ENCODE assay signal across 1 cellular context in the genomic region with DNA sequence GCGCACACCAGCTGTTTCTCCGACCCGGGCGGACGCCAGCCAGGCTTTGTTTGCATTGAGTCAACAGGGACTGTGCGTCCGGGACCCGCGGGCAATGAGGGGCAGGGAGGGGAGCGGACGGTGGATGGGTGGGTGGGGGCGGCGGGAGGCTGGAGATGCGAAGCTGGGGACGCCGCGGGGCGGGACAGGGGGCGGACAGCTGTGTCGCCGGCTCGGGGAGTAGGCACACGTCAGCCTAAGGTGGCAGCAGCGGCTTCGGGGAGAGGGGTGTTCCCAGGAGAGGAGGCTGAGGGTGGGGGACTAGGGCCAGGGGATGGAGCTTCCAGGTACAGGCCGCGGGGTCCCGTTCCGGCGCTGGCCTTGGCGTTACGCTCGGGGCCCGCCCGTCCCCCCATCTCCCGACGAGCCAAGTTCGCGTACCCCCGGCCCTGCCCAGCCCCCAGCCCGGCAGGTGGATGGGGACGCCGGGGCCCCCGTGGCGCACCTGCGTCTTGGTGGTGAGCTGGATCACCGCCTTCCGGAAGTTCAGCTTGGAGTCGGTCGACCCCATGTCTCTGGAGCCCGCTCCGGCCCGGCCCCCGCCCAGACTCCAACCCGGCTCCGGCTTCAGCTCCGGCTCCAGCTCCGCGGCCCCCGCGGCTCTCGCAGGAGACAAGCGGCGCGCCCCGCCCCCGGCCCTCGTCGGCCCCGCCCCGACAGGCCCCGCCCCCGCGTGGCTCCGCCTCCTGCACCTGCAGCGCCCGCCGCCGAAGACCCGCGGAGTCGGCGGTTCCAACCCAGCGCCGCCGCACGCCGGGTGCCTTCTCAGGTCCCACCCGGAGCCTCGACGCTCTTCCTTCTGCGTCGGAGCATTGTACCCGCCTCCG.
A peak's percentile ranks its signal among the peaks of the same experiment; 100 is the strongest.
TF ChIP-seq lines count a peak whose summit lies in the region.

A gene with protein sequence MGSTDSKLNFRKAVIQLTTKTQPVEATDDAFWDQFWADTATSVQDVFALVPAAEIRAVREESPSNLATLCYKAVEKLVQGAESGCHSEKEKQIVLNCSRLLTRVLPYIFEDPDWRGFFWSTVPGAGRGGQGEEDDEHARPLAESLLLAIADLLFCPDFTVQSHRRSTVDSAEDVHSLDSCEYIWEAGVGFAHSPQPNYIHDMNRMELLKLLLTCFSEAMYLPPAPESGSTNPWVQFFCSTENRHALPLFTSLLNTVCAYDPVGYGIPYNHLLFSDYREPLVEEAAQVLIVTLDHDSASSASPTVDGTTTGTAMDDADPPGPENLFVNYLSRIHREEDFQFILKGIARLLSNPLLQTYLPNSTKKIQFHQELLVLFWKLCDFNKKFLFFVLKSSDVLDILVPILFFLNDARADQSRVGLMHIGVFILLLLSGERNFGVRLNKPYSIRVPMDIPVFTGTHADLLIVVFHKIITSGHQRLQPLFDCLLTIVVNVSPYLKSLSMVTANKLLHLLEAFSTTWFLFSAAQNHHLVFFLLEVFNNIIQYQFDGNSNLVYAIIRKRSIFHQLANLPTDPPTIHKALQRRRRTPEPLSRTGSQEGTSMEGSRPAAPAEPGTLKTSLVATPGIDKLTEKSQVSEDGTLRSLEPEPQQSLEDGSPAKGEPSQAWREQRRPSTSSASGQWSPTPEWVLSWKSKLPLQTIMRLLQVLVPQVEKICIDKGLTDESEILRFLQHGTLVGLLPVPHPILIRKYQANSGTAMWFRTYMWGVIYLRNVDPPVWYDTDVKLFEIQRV (minus strand): TSS at position 653 of the 866 bp plus-strand sequence. CDS start 103 bp downstream, at position 550.

TF ChIP-seq in HEK293, 187 proteins besides CTCF, POLR2A, EP300 and RAD21 (continued from another document and continues in another):
- TF ChIP-seq, protein P1, sequence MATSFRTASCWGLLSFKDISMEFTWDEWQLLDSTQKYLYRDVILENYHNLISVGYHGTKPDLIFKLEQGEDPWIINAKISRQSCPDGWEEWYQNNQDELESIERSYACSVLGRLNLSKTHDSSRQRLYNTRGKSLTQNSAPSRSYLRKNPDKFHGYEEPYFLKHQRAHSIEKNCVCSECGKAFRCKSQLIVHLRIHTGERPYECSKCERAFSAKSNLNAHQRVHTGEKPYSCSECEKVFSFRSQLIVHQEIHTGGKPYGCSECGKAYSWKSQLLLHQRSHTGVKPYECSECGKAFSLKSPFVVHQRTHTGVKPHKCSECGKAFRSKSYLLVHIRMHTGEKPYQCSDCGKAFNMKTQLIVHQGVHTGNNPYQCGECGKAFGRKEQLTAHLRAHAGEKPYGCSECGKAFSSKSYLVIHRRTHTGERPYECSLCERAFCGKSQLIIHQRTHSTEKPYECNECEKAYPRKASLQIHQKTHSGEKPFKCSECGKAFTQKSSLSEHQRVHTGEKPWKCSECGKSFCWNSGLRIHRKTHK (tag by site-specific recombination; IDR thresholded peaks at IDR 0.05): no peak
- TF ChIP-seq ZNF223 (tag by site-specific recombination; IDR thresholded peaks at IDR 0.05) (no peak), ZNF157 (tag by site-specific recombination; IDR thresholded peaks at IDR 0.05) (no peak), ZNF16 (tag by site-specific recombination; IDR thresholded peaks at IDR 0.05; ENCODE audit: low read depth) (no peak), ZNF37A (tag by site-specific recombination; IDR thresholded peaks at IDR 0.05) (no peak), ZNF140 (tag by site-specific recombination; IDR thresholded peaks at IDR 0.05) (no peak), ZNF426 (tag by site-specific recombination; IDR thresholded peaks at IDR 0.05) (no peak), ZNF324 (tag by site-specific recombination; IDR thresholded peaks at IDR 0.05) (0 out of 2 replicates have a peak, but pooled peaks have one; percentile 28), SP3 (tag by site-specific recombination; IDR thresholded peaks at IDR 0.05) (peak; percentile 64), ZNF184 (tag by site-specific recombination; IDR thresholded peaks at IDR 0.05) (no peak), GLIS1 (tag by site-specific recombination; IDR thresholded peaks at IDR 0.05) (peak; percentile 39; the same call in 1 of the 2 replicates), ZNF837 (tag by site-specific recombination; IDR thresholded peaks at IDR 0.05) (no peak), ZNF654 (tag by site-specific recombination; IDR thresholded peaks at IDR 0.05; ENCODE audit: low read depth) (no peak), BCL11A (tag by site-specific recombination; IDR thresholded peaks at IDR 0.05; ENCODE audit: low read depth) (no peak), GLIS2 (tag by site-specific recombination; IDR thresholded peaks at IDR 0.05) (peak; percentile 19; the same call in 1 of the 2 replicates), RBAK (tag by site-specific recombination; IDR thresholded peaks at IDR 0.05) (no peak), YY1 (tag by site-specific recombination; IDR thresholded peaks at IDR 0.05) (no peak), ZNF777 (tag by site-specific recombination; IDR thresholded peaks at IDR 0.05; ENCODE audit: borderline replicate concordance) (no peak), TRIM28 (IDR thresholded peaks at IDR 0.05; ENCODE audit: borderline replicate concordance, low read length) (no peak), ZNF354C (tag by site-specific recombination; IDR thresholded peaks at IDR 0.05; ENCODE audit: borderline replicate concordance, low read depth) (no peak), ZNF211 (tag by site-specific recombination; IDR thresholded peaks at IDR 0.05; ENCODE audit: low read depth) (no peak), ZNF585B (tag by site-specific recombination; IDR thresholded peaks at IDR 0.05) (no peak), ZNF529 (tag by site-specific recombination; IDR thresholded peaks at IDR 0.05; ENCODE audit: insufficient replicate concordance) (no peak), KLF1 (tag by site-specific recombination; IDR thresholded peaks at IDR 0.05) (peak; percentile 67; the same call in 1 of the 2 replicates), OSR2 (tag by site-specific recombination; IDR thresholded peaks at IDR 0.05) (no peak), SP2 (tag by site-specific recombination; IDR thresholded peaks at IDR 0.05) (peak; percentile 67), ZNF202 (tag by site-specific recombination; IDR thresholded peaks at IDR 0.05; ENCODE audit: borderline replicate concordance) (no peak), ZNF391 (tag by site-specific recombination; IDR thresholded peaks at IDR 0.05; ENCODE audit: borderline replicate concordance, low read depth) (no peak), ZNF830 (tag by site-specific recombination; IDR thresholded peaks at IDR 0.05; ENCODE audit: low read depth) (no peak), ZNF311 (tag by site-specific recombination; IDR thresholded peaks at IDR 0.05; ENCODE audit: borderline replicate concordance) (no peak), ZNF791 (tag by site-specific recombination; IDR thresholded peaks at IDR 0.05) (no peak), ZNF768 (tag by site-specific recombination; IDR thresholded peaks at IDR 0.05) (no peak), HOXA7 (CRISPR knock-in tag; IDR thresholded peaks at IDR 0.05; ENCODE audit: borderline replicate concordance) (no peak)
- TF ChIP-seq, protein P2, sequence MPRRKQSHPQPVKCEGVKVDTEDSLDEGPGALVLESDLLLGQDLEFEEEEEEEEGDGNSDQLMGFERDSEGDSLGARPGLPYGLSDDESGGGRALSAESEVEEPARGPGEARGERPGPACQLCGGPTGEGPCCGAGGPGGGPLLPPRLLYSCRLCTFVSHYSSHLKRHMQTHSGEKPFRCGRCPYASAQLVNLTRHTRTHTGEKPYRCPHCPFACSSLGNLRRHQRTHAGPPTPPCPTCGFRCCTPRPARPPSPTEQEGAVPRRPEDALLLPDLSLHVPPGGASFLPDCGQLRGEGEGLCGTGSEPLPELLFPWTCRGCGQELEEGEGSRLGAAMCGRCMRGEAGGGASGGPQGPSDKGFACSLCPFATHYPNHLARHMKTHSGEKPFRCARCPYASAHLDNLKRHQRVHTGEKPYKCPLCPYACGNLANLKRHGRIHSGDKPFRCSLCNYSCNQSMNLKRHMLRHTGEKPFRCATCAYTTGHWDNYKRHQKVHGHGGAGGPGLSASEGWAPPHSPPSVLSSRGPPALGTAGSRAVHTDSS (tag by site-specific recombination; IDR thresholded peaks at IDR 0.05): no peak
- TF ChIP-seq, protein P3, sequence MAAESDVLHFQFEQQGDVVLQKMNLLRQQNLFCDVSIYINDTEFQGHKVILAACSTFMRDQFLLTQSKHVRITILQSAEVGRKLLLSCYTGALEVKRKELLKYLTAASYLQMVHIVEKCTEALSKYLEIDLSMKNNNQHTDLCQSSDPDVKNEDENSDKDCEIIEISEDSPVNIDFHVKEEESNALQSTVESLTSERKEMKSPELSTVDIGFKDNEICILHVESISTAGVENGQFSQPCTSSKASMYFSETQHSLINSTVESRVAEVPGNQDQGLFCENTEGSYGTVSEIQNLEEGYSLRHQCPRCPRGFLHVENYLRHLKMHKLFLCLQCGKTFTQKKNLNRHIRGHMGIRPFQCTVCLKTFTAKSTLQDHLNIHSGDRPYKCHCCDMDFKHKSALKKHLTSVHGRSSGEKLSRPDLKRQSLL (tag by site-specific recombination; IDR thresholded peaks at IDR 0.05): peak; percentile 99
- TF ChIP-seq, protein P4, sequence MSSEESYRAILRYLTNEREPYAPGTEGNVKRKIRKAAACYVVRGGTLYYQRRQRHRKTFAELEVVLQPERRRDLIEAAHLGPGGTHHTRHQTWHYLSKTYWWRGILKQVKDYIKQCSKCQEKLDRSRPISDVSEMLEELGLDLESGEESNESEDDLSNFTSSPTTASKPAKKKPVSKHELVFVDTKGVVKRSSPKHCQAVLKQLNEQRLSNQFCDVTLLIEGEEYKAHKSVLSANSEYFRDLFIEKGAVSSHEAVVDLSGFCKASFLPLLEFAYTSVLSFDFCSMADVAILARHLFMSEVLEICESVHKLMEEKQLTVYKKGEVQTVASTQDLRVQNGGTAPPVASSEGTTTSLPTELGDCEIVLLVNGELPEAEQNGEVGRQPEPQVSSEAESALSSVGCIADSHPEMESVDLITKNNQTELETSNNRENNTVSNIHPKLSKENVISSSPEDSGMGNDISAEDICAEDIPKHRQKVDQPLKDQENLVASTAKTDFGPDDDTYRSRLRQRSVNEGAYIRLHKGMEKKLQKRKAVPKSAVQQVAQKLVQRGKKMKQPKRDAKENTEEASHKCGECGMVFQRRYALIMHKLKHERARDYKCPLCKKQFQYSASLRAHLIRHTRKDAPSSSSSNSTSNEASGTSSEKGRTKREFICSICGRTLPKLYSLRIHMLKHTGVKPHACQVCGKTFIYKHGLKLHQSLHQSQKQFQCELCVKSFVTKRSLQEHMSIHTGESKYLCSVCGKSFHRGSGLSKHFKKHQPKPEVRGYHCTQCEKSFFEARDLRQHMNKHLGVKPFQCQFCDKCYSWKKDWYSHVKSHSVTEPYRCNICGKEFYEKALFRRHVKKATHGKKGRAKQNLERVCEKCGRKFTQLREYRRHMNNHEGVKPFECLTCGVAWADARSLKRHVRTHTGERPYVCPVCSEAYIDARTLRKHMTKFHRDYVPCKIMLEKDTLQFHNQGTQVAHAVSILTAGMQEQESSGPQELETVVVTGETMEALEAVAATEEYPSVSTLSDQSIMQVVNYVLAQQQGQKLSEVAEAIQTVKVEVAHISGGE (tag by site-specific recombination; conservative IDR thresholded peaks at IDR 0.05; ENCODE audit: low read depth): peak; percentile 42; the same call in 1 of the 2 replicates
- TF ChIP-seq, protein P5, sequence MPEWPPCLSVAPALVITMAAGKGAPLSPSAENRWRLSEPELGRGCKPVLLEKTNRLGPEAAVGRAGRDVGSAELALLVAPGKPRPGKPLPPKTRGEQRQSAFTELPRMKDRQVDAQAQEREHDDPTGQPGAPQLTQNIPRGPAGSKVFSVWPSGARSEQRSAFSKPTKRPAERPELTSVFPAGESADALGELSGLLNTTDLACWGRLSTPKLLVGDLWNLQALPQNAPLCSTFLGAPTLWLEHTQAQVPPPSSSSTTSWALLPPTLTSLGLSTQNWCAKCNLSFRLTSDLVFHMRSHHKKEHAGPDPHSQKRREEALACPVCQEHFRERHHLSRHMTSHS (tag by site-specific recombination; IDR thresholded peaks at IDR 0.05): no peak
- TF ChIP-seq, protein P6, sequence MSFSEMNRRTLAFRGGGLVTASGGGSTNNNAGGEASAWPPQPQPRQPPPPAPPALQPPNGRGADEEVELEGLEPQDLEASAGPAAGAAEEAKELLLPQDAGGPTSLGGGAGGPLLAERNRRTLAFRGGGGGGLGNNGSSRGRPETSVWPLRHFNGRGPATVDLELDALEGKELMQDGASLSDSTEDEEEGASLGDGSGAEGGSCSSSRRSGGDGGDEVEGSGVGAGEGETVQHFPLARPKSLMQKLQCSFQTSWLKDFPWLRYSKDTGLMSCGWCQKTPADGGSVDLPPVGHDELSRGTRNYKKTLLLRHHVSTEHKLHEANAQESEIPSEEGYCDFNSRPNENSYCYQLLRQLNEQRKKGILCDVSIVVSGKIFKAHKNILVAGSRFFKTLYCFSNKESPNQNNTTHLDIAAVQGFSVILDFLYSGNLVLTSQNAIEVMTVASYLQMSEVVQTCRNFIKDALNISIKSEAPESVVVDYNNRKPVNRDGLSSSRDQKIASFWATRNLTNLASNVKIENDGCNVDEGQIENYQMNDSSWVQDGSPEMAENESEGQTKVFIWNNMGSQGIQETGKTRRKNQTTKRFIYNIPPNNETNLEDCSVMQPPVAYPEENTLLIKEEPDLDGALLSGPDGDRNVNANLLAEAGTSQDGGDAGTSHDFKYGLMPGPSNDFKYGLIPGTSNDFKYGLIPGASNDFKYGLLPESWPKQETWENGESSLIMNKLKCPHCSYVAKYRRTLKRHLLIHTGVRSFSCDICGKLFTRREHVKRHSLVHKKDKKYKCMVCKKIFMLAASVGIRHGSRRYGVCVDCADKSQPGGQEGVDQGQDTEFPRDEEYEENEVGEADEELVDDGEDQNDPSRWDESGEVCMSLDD (tag by site-specific recombination; IDR thresholded peaks at IDR 0.05): peak; percentile 88
- TF ChIP-seq, protein P7, sequence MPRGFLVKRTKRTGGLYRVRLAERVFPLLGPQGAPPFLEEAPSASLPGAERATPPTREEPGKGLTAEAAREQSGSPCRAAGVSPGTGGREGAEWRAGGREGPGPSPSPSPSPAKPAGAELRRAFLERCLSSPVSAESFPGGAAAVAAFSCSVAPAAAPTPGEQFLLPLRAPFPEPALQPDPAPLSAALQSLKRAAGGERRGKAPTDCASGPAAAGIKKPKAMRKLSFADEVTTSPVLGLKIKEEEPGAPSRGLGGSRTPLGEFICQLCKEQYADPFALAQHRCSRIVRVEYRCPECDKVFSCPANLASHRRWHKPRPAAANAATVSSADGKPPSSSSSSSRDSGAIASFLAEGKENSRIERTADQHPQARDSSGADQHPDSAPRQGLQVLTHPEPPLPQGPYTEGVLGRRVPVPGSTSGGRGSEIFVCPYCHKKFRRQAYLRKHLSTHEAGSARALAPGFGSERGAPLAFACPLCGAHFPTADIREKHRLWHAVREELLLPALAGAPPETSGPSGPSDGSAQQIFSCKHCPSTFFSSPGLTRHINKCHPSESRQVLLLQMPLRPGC (tag by site-specific recombination; IDR thresholded peaks at IDR 0.05): no peak
- TF ChIP-seq, protein P8, sequence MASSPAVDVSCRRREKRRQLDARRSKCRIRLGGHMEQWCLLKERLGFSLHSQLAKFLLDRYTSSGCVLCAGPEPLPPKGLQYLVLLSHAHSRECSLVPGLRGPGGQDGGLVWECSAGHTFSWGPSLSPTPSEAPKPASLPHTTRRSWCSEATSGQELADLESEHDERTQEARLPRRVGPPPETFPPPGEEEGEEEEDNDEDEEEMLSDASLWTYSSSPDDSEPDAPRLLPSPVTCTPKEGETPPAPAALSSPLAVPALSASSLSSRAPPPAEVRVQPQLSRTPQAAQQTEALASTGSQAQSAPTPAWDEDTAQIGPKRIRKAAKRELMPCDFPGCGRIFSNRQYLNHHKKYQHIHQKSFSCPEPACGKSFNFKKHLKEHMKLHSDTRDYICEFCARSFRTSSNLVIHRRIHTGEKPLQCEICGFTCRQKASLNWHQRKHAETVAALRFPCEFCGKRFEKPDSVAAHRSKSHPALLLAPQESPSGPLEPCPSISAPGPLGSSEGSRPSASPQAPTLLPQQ (tag by site-specific recombination; IDR thresholded peaks at IDR 0.05): no peak
